23 cellular contexts compared by ENCODE assay signal in genomic region chr10:71112138-71112785, GRCh38.
DNase-seq lines count a peak whose midpoint lies in the region; ATAC-seq, FAIRE-seq and TF ChIP-seq lines count a peak whose summit lies in the region.
"Had no signal": no experiment of that assay in that cellular context is flagged by ENCODE, and none has a peak within 500 bp of the region (broad histone marks: within the 10 kb centered on the region; RNA-seq: fewer than 3 reads in every experiment).

No MANE protein-coding gene starts in this region.

- no peak overlapping the region for H4K8ac ChIP-seq in H1 (ENCODE audit: extremely low read depth, insufficient read depth, low read length)

- no peaks in the 10 kb centered on the region for H3K79me1 ChIP-seq in H1 (ENCODE audit: low read depth, low read length)

- peaks cover 18% of the 10 kb centered on the region for H3K9me3 Mint-ChIP-seq in HFFc6

- H3K27ac Mint-ChIP-seq in HFFc6 = no peak overlapping the region
- H3K27ac Mint-ChIP-seq: CD14-positive monocyte; CD4-positive, alpha-beta T cell; CD8-positive, alpha-beta memory T cell; GM23338 had no signal

- H3K4me3 Mint-ChIP-seq in HFFc6 = no peak overlapping the region
- H3K4me3 Mint-ChIP-seq: CD14-positive monocyte; CD4-positive, alpha-beta T cell; CD8-positive, alpha-beta memory T cell; GM23338 had no signal

- H4K20me1 ChIP-seq in K562 (replicated peaks; ENCODE audit: control insufficient read depth, insufficient read depth, low read length) (no peaks in the 10 kb centered on the region), H1 (replicated peaks in 1 of 2; ENCODE audit: control insufficient read depth in 1 of 2, insufficient read depth in 2 of 2, low read length in 2 of 2) (no peaks in the 10 kb centered on the region)
- H4K20me1 ChIP-seq: BLaER1 treated with 17β-estradiol and CSF1 and Interleukin-3, amounts not matched to agents 10 nM and 100 nM had no signal

- H3K36me3 ChIP-seq in K562 (ENCODE audit: control insufficient read depth, insufficient read depth, low read length) (no peaks in the 10 kb centered on the region), H1 (ENCODE audit: control insufficient read depth in 2 of 4, insufficient read depth in 4 of 4, low read length in 3 of 4) (no peaks in the 10 kb centered on the region; a peak in 1 of 8 replicates)
- H3K36me3 ChIP-seq: BE2C, HAP-1 had no signal

- peaks cover 9% of the 10 kb centered on the region for H3K36me3 Mint-ChIP-seq in HFFc6 (ENCODE audit: low read depth)

- H2AK5ac ChIP-seq in H1 (ENCODE audit: low read depth, low read length) = no peak overlapping the region

- no peak overlapping the region for H2BK20ac ChIP-seq in H1 (ENCODE audit: low read length)

- H3K27ac ChIP-seq in K562 (ENCODE audit: extremely low read depth, low read depth, low read length) = no peak overlapping the region
- H3K27ac ChIP-seq in H1 (ENCODE audit: low read depth, low read length) = no peak overlapping the region
- H3K27ac ChIP-seq: BLaER1 treated with 17β-estradiol and CSF1 and Interleukin-3, amounts not matched to agents 10 nM and 100 nM had no signal

- ATAC-seq in K562 (no peak), GM21737 (IDR thresholded peaks at IDR 0.05; ENCODE audit: unreplicated experiment) (no peak), HG03565 (IDR thresholded peaks at IDR 0.05; ENCODE audit: unreplicated experiment) (no peak)
- ATAC-seq: GM12878, GM23338 had no signal

- H3K23me2 ChIP-seq in H1 (ENCODE audit: low read depth, low read length) = no peaks in the 10 kb centered on the region

- H3K4me1 ChIP-seq in K562 (replicated peaks in 1 of 2; ENCODE audit: control insufficient read depth in 2 of 2, insufficient read depth in 2 of 2, low read length in 2 of 2) (no peaks in the 10 kb centered on the region), H1 (replicated peaks in 1 of 4; ENCODE audit: control insufficient read depth in 3 of 4, insufficient read depth in 4 of 4, low read length in 3 of 4) (no peaks in the 10 kb centered on the region)
- H3K4me1 ChIP-seq: BE2C, HAP-1 had no signal

- peaks cover 3% of the 10 kb centered on the region for H3K27me3 Mint-ChIP-seq in HFFc6 (ENCODE audit: insufficient read depth)

- in situ Hi-C loops in K562 (cut with MboI) = no loop called here

- H4K91ac ChIP-seq in H1 (replicated peaks; ENCODE audit: insufficient read length, low read length) = no peak overlapping the region

- H3K56ac ChIP-seq in H1 (replicated peaks; ENCODE audit: insufficient read length, low read depth, low read length) = no peak overlapping the region

- H2AFZ ChIP-seq in K562 (ENCODE audit: low read depth, low read length) (no peak overlapping the region), H1 (ENCODE audit: low read length) (no peak overlapping the region)
- H2AFZ ChIP-seq: GM23338 had no signal

- no peak overlapping the region for H3K9ac ChIP-seq in K562 (ENCODE audit: insufficient read depth in 1 of 2, low read depth in 2 of 2, low read length in 2 of 2)
- H3K9ac ChIP-seq in H1 (replicated peaks in 1 of 4; ENCODE audit: extremely low read depth in 1 of 4, low read depth in 3 of 4, low read length in 3 of 4) = no peak overlapping the region
- H3K9ac ChIP-seq: BLaER1 treated with 17β-estradiol and CSF1 and Interleukin-3, amounts not matched to agents 10 nM and 100 nM had no signal

- H3K18ac ChIP-seq in H1 (ENCODE audit: extremely low read depth, low read length) = no peak overlapping the region

- H3K79me2 ChIP-seq in K562 (ENCODE audit: control insufficient read depth, insufficient read depth, low read length) (no peaks in the 10 kb centered on the region), H1 (ENCODE audit: control insufficient read depth in 1 of 2, insufficient read depth in 2 of 2, low read length in 2 of 2) (no peaks in the 10 kb centered on the region)

- no peaks in the 10 kb centered on the region for H3K9me1 ChIP-seq in K562 (ENCODE audit: control insufficient read depth, insufficient read depth, low read length)

- peaks cover 7% of the 10 kb centered on the region; the same call in 1 of the 2 replicates for H3K4me1 Mint-ChIP-seq in HFFc6 (ENCODE audit: low read depth)
- H3K4me1 Mint-ChIP-seq: CD8-positive, alpha-beta memory T cell; GM23338 had no signal

- TF ChIP-seq POLR2A in K562 (conservative IDR thresholded peaks at IDR 0.05) (no peak), H1 (IDR thresholded peaks at IDR 0.05; ENCODE audit: control extremely low read depth in 1 of 2, low read depth in 2 of 2, low read length in 2 of 2) (no peak)

- H3K9me3 ChIP-seq in K562 (replicated peaks; ENCODE audit: control insufficient read depth, insufficient read depth, low read depth, low read length) (no peaks in the 10 kb centered on the region), H1 (ENCODE audit: insufficient read depth in 2 of 2, low read depth in 1 of 2, low read length in 1 of 2) (peaks cover 28 to 30% of the 10 kb centered on the region in 2 experiments)
- H3K9me3 ChIP-seq: BE2C, HAP-1 had no signal

- H3K27me3 ChIP-seq in K562 (ENCODE audit: control insufficient read depth in 2 of 2, insufficient read depth in 2 of 2, low read length in 2 of 2) (no peaks in the 10 kb centered on the region), H1 (replicated peaks in 1 of 4; ENCODE audit: control insufficient read depth in 3 of 4, extremely low read depth in 1 of 4, insufficient read depth in 3 of 4, low read length in 3 of 4) (no peaks in the 10 kb centered on the region)
- H3K27me3 ChIP-seq: BE2C; BLaER1 treated with 17β-estradiol and CSF1 and Interleukin-3, amounts not matched to agents 10 nM and 100 nM had no signal

- no peak overlapping the region for H3K4me3 ChIP-seq in K562
- no peak overlapping the region for H3K4me3 ChIP-seq in H1 (ENCODE audit: extremely low read depth in 1 of 4, insufficient read depth in 2 of 4, low read depth in 3 of 4, low read length in 4 of 4)
- H3K4me3 ChIP-seq: BLaER1 treated with 17β-estradiol and CSF1 and Interleukin-3, amounts not matched to agents 10 nM and 100 nM; GM12878; GM23338; HAP-1 had no signal

- TF ChIP-seq EP300 in K562 (IDR thresholded peaks at IDR 0.05; ENCODE audit: low read length) = no peak
- no peak for TF ChIP-seq EP300 in H1 (IDR thresholded peaks at IDR 0.05; ENCODE audit: borderline replicate concordance in 1 of 2, low read depth in 2 of 2, low read length in 2 of 2)

- H3K4me2 ChIP-seq in K562 (ENCODE audit: insufficient read depth, low read length) (no peak overlapping the region), H1 (ENCODE audit: insufficient read depth in 1 of 2, low read depth in 2 of 2, low read length in 2 of 2) (no peak overlapping the region)
- H3K4me2 ChIP-seq: BLaER1 treated with 17β-estradiol and CSF1 and Interleukin-3, amounts not matched to agents 10 nM and 100 nM; GM23338 had no signal

- POLR2A ChIA-PET in K562 (lab: Yijun Ruan, JAX) = interaction anchor here (0.6 to 1.1 kb wide), 3 partner anchors 9 to 1521 kb away, joined by 3 to 4 read pairs (median 3); no protein-coding TSS in a partner anchor
- POLR2A ChIA-PET in H1 (lab: Charles Lee; ENCODE audit: partially characterized antibody) = no interaction called here

- H2BK15ac ChIP-seq in H1 (ENCODE audit: low read length) = no peak overlapping the region

- no peak for TF ChIP-seq CTCF in HFFc6 (IDR thresholded peaks at IDR 0.05)
- TF ChIP-seq CTCF in K562 (IDR thresholded peaks at IDR 0.05 in 2 of 3, conservative IDR thresholded peaks at IDR 0.05 in 1 of 3; ENCODE audit: insufficient read depth in 2 of 3, low read depth in 1 of 3, low read length in 3 of 3) = no peak
- TF ChIP-seq CTCF in H1 (IDR thresholded peaks at IDR 0.05; ENCODE audit: control extremely low read depth in 1 of 3, insufficient read depth in 1 of 3, low read depth in 1 of 3, low read length in 3 of 3) = no peak

- no peak overlapping the region for H3K23ac ChIP-seq in H1 (ENCODE audit: insufficient read length)

- FAIRE-seq in K562 (lab: Jason Lieb, UNC) = no peak
- no peak for FAIRE-seq in H1 (lab: Jason Lieb, UNC)
- FAIRE-seq: D721Med, GM12878, GM19239, H54 had no signal

- H3K14ac ChIP-seq in H1 (ENCODE audit: insufficient read length) = no peak overlapping the region

- H2BK5ac ChIP-seq in H1 (ENCODE audit: low read depth, low read length) = no peak overlapping the region

- H2BK120ac ChIP-seq in H1 (replicated peaks; ENCODE audit: low read depth, low read length) = no peak overlapping the region

- intact Hi-C loops in K562 (cut with micrococcal nuclease) = no loop called here

- H4K5ac ChIP-seq in H1 (ENCODE audit: insufficient read length, low read depth, low read length) = no peak overlapping the region

- no peak for TF ChIP-seq RAD21 in K562 (CRISPR knock-in tag; conservative IDR thresholded peaks at IDR 0.05 in 1 of 2, IDR thresholded peaks at IDR 0.05 in 1 of 2)
- no peak for TF ChIP-seq RAD21 in H1 (IDR thresholded peaks at IDR 0.05 in 1 of 2, conservative IDR thresholded peaks at IDR 0.05 in 1 of 2; ENCODE audit: low read depth in 2 of 2, low read length in 2 of 2)

- CTCF ChIA-PET in K562 (lab: Yijun Ruan, JAX; ENCODE audit: low intra/inter-chr PET ratio) (no interaction called here), H1 (lab: Charles Lee; ENCODE audit: partially characterized antibody) (interaction anchor here (1.0 kb wide), 1 partner anchor 19 kb away, joined by 3 read pairs; no protein-coding TSS in a partner anchor)

- peak; percentile 3 for DNase-seq in HFFc6
- no peak for DNase-seq in K562 (ENCODE audit: extremely low read depth in 1 of 4, low spot score in 3 of 4)
- DNase-seq in H1 (ENCODE audit: low read depth in 1 of 2, low spot score in 2 of 2) = no peak
- peak; percentile 25 for DNase-seq in kidney tubule cell (ENCODE audit: low spot score)
- no peak for DNase-seq in stimulated activated CD8-positive, alpha-beta memory T cell treated with anti-CD3 and anti-CD28 coated beads, Interleukin-4, amount 100 ng/mL, for 48 hours
- DNase-seq in NCI-H226 = no peak
- DNase-seq: BE2C; CD4-positive, alpha-beta T cell; CD8-positive, alpha-beta memory T cell; DMS 273 treated with DMSO at 0.1 percent for 48 hours; DMS79; EL; GDM1 had no signal

- no TSS peak for BruUV-seq in K562 (replicated peaks; lab: Mats Ljungman, UMichigan)

- WGBS in K562 (ENCODE audit: insufficient coverage, low coverage, missing lambda C conversion rate) = 2% methylated on average over 2 of the region's 2 CpGs
- WGBS in H1 (ENCODE audit: extremely low coverage in 1 of 2, insufficient coverage in 1 of 2, insufficient read length in 1 of 2, insufficient replicate concordance in 2 of 2, low coverage in 1 of 2, low lambda C conversion rate in 2 of 2, missing lambda C conversion rate in 1 of 2), 2 experiments = 80% methylated on average over 2 of the region's 2 CpGs; no CpG with 5 or more reads in 1 of the 2 experiments

- H3K4ac ChIP-seq in H1 (replicated peaks; ENCODE audit: insufficient read length, low read depth, low read length) = no peak overlapping the region

- H2BK12ac ChIP-seq in H1 (ENCODE audit: low read depth, low read length) = no peak overlapping the region

TF ChIP-seq in K562, 482 proteins besides CTCF, POLR2A, EP300 and RAD21 (continues in another document):
- TF ChIP-seq PTTG1 (tag; IDR thresholded peaks at IDR 0.05; ENCODE audit: low read depth) = no peak

TF ChIP-seq in H1, 55 proteins besides CTCF, POLR2A, EP300 and RAD21:
- TF ChIP-seq CREB1 (IDR thresholded peaks at IDR 0.05) (no peak), MAFK (IDR thresholded peaks at IDR 0.05; ENCODE audit: low read depth, low read length) (peak; percentile 23; the same call in 1 of the 2 replicates)

Comparison
In these comparisons a context has a peak if more than half of its experiments do, and no peak if none do; other contexts are left out.
1. DNase-seq: peak in HFFc6 (single experiment) and kidney tubule cell (single experiment); none in K562 (0 of 4), H1 (0 of 2), stimulated activated CD8-positive, alpha-beta memory T cell treated with anti-CD3 and anti-CD28 coated beads, Interleukin-4, amount 100 ng/mL, for 48 hours (single experiment) and NCI-H226 (single experiment).